8 cellular contexts compared by ENCODE assay signal in the genomic region with DNA sequence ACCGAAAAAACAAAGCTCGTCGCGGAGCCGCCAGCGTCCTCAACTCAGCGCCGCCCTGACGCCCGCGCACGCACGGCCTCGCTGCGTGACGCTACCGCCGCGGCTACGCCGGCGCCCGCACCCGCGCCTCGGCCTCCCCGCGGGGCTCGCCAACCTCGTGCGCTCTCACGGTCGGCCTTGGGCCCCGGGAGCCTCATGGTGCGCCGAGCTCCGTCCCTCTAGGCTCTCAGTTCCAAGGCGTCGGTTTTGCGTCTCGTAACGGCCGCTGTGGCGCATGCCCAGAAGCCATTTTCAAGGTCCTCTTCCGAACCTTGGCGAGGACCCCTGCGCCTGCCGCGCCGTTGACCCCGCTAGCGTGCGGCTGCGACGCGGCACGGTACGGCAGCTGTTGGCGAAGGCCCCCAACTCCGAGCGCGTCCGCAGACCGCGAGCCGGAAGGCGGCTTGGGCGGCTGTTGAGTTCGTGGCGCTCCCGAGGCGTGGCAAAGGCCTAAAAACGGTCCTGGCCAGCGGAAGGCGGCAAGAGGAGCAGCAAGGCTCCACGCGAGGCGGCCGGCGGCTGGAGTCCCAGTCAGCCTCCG. TPM values are rescaled to one million over a fixed set of nuclear protein-coding genes. Genes with fewer than 3 reads are reported as not detected.
A peak's percentile ranks its signal among the peaks of the same experiment; 100 is the strongest.
DNase-seq lines count a peak whose midpoint lies in the region; ATAC-seq and TF ChIP-seq lines count a peak whose summit lies in the region.

Gene HENMT1, minus strand, starts transcription at position 64 of the 580 bp plus-strand sequence. CDS start 1,209 bp downstream, outside the sequence.

- DNase-seq in DMS53 (lab: John Stamatoyannopoulos, UW) = peak; percentile 89
- peak; percentile 74 for DNase-seq in LoVo (ENCODE audit: low spot score)
- DNase-seq in activated CD4-positive, alpha-beta T cell treated with anti-CD3 and anti-CD28 coated beads for 36 hours = peak; percentile 88
- DNase-seq in coronary artery (ENCODE audit: low spot score) = peak; percentile 82
- DNase-seq in right lobe of liver = peak; percentile 53 to 73 (median 58)
- DNase-seq in stimulated activated CD4-positive, alpha-beta T cell treated with anti-CD3 and anti-CD28 coated beads, Interleukin-4, amount 100 ng/mL, for 24 hours = peak; percentile 81
- DNase-seq in NCI-H82 treated with DMSO at 0.1 percent for 48 hours (lab: John Stamatoyannopoulos, UW; ENCODE audit: unreplicated experiment) = no peak

- peak within 1 kb of the TSS; percentile 94 for H3K27ac Mint-ChIP-seq in activated CD4-positive, alpha-beta T cell treated with anti-CD3 and anti-CD28 coated beads for 36 hours

- peaks cover 31% of the 10 kb centered on the region for H3K4me1 Mint-ChIP-seq in activated CD4-positive, alpha-beta T cell treated with anti-CD3 and anti-CD28 coated beads for 36 hours

- H3K4me3 ChIP-seq in coronary artery = peak within 1 kb of the TSS; percentile 66
- H3K4me3 ChIP-seq in right lobe of liver = peak within 1 kb of the TSS; percentile 41 to 62 (median 45)

- TF ChIP-seq CTCF in coronary artery (IDR thresholded peaks at IDR 0.05) (no peak), right lobe of liver (IDR thresholded peaks at IDR 0.05) (no peak)

- POLR2A ChIA-PET in activated CD4-positive, alpha-beta T cell treated with anti-CD3 and anti-CD28 coated beads for 36 hours (lab: Charles Lee) = interaction anchor here (0.5 to 2.5 kb wide), 12 partner anchors 11 to 460 kb away, joined by 3 to 40 read pairs (median 4); partner anchors contain the start of genes PRPF38B and TMEM167B

- H3K27ac ChIP-seq in coronary artery (peak within 1 kb of the TSS; percentile 78 to 89), right lobe of liver (peak within 1 kb of the TSS; percentile 78 to 93 (median 92))

- H3K4me1 ChIP-seq in right lobe of liver = no peaks in the 10 kb centered on the region

- intact Hi-C loops in activated CD4-positive, alpha-beta T cell treated with anti-CD3 and anti-CD28 coated beads for 36 hours (cut with DNase I, micrococcal nuclease) = loop anchor here (1.0 to 2.0 kb wide), 4 partner anchors 14 to 85 kb away; partner anchors contain the start of genes PRPF38B (in 2 of the 2) and STXBP3 (in 1 of the 2)
- intact Hi-C loops in right lobe of liver (cut with DNase I) = no loop called here

- no peaks in the 10 kb centered on the region for H3K27me3 Mint-ChIP-seq in activated CD4-positive, alpha-beta T cell treated with anti-CD3 and anti-CD28 coated beads for 36 hours

- CTCF ChIA-PET in activated CD4-positive, alpha-beta T cell treated with anti-CD3 and anti-CD28 coated beads for 36 hours (lab: Charles Lee) = interaction anchor here (0.5 to 2.6 kb wide), 10 partner anchors 8 to 439 kb away, joined by 3 to 13 read pairs (median 4); partner anchors contain the start of gene PRPF38B

- no peaks in the 10 kb centered on the region for H3K9me3 ChIP-seq in right lobe of liver

- no peaks in the 10 kb centered on the region for H3K9me3 Mint-ChIP-seq in activated CD4-positive, alpha-beta T cell treated with anti-CD3 and anti-CD28 coated beads for 36 hours (ENCODE audit: low read depth)

- peak; percentile 25 for TF ChIP-seq POLR2A in right lobe of liver (IDR thresholded peaks at IDR 0.05)

- no peaks in the 10 kb centered on the region for H3K27me3 ChIP-seq in right lobe of liver

- H3K36me3 Mint-ChIP-seq in activated CD4-positive, alpha-beta T cell treated with anti-CD3 and anti-CD28 coated beads for 36 hours (ENCODE audit: low read depth) = no peaks in the 10 kb centered on the region

- H3K36me3 ChIP-seq in right lobe of liver = no peaks in the 10 kb centered on the region

- H3K4me3 Mint-ChIP-seq in activated CD4-positive, alpha-beta T cell treated with anti-CD3 and anti-CD28 coated beads for 36 hours = peak within 1 kb of the TSS; percentile 78

- WGBS in right lobe of liver (ENCODE audit: insufficient coverage, low coverage, low lambda C conversion rate, missing lambda C conversion rate) = 3% methylated on average over 30 of the region's 81 CpGs

- ATAC-seq in GM21576 (IDR thresholded peaks at IDR 0.05; ENCODE audit: unreplicated experiment) (peak; percentile 77), right lobe of liver (peak; percentile 80 to 87 (median 82))
- peak; percentile 86 for ATAC-seq in activated CD4-positive, alpha-beta T cell treated with anti-CD3 and anti-CD28 coated beads for 36 hours

RNA-seq across cellular contexts. Expression of gene HENMT1, which starts in this region (rescaled TPM):
- total RNA-seq in activated CD4-positive, alpha-beta T cell treated with anti-CD3 and anti-CD28 coated beads for 36 hours = 10 to 100 TPM; 14.6 to 20.6 TPM
- 1 to 10 TPM in 1 of 6 experiments, under 1 TPM in 5; 0.18 to 1.2 (median 0.70) TPM for total RNA-seq in right lobe of liver

Comparison
In these comparisons a context has a peak if more than half of its experiments do, and no peak if none do; other contexts are left out.
1. RNA of gene HENMT1 (total RNA-seq): 14.6 to 20.6 TPM in activated CD4-positive, alpha-beta T cell treated with anti-CD3 and anti-CD28 coated beads for 36 hours; 0.18 to 1.2 TPM in right lobe of liver; every median in the first group is over 4 times any median in the second.
2. intact Hi-C loops: an anchor here in activated CD4-positive, alpha-beta T cell treated with anti-CD3 and anti-CD28 coated beads for 36 hours (1.0 to 2.0 kb wide); none called in right lobe of liver.
3. Peak in every context shown above with its lines, with median percentiles within 50 percentile points of each other: ATAC-seq.